In the genomic region with DNA sequence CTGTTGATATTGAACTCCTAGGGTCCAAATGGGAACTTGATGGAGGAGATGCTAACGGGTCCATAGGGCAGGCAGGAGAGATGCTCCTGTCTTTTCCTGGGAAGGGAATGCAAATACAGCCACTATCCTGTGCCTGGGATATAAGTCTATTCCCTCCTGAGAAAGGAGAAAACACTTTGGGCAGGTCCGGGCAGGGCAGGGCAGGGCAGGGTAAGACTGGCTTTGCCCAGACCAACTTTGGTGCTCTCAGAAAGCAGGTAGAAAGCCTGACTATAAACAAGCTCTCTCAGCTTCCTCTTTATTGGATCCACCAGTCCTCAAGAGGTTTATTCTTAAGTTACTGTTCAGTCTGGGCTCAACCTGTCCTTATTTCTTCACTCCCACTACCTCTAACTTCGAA, we compare ENCODE assay signal across 31 cellular contexts.
"Had no signal": no experiment of that assay in that cellular context is flagged by ENCODE, and none has a peak within 500 bp of the region (broad histone marks: within the 10 kb centered on the region; RNA-seq: fewer than 3 reads in every experiment).

No MANE protein-coding gene starts in this region.

- H3K4me1 ChIP-seq: parathyroid adenoma had no signal

- H3K27me3 Mint-ChIP-seq: activated naive CD4-positive, alpha-beta T cell treated with anti-CD3 and anti-CD28 coated beads, Interleukin-2, amount 50 U/mL, for 24 hours; central memory CD8-positive, alpha-beta T cell had no signal

- H3K4me1 Mint-ChIP-seq: activated CD4-positive, alpha-beta memory T cell treated with anti-CD3 and anti-CD28 coated beads, Interleukin-2, amount 10 ng/mL, durations not matched to agents 7 days and 5 days; activated CD4-positive, alpha-beta T cell treated with anti-CD3 and anti-CD28 coated beads, Interleukin-2, amount 10 ng/mL, durations not matched to agents 7 days and 5 days; activated naive CD4-positive, alpha-beta T cell treated with anti-CD3 and anti-CD28 coated beads, Interleukin-2, amount 50 U/mL, for 24 hours; central memory CD8-positive, alpha-beta T cell; natural killer cell had no signal

- H3K4me3 ChIP-seq: gastroesophageal sphincter, hepatocyte, neural progenitor cell, right atrium auricular region, smooth muscle cell, stomach, tibial nerve had no signal

- H3K36me3 Mint-ChIP-seq: activated naive CD4-positive, alpha-beta T cell treated with anti-CD3 and anti-CD28 coated beads, Interleukin-2, amount 50 U/mL, for 24 hours; natural killer cell; neural progenitor cell; stimulated activated memory B cell treated with anti-CD40 and anti-IgM and Interleukin-4, amounts not matched to agents 10 μg/mL and 1 μg/mL and 100 μg/mL, for 72 hours had no signal

- H2AFZ ChIP-seq: hepatocyte, neural progenitor cell, parathyroid adenoma had no signal

- H3K27me3 ChIP-seq: gastroesophageal sphincter, hepatocyte, neural progenitor cell, right atrium auricular region, stomach, tibial nerve had no signal

- H3K9me3 ChIP-seq: right atrium auricular region had no signal

- H3K36me3 ChIP-seq: gastroesophageal sphincter, neural progenitor cell, right atrium auricular region, stomach, tibial nerve had no signal

- H3K4me2 ChIP-seq: hepatocyte, neural progenitor cell, smooth muscle cell had no signal

- ATAC-seq: activated naive CD8-positive, alpha-beta T cell treated with anti-CD3 and anti-CD28 coated beads, Interleukin-2, amount 50 U/mL, for 24 hours; gastroesophageal sphincter; left colon; natural killer cell; stimulated activated memory B cell treated with anti-CD40 and anti-IgM and Interleukin-4, amounts not matched to agents 10 μg/mL and 1 μg/mL and 100 μg/mL, for 72 hours had no signal

- H3K27ac Mint-ChIP-seq: activated CD4-positive, alpha-beta memory T cell treated with anti-CD3 and anti-CD28 coated beads, Interleukin-2, amount 10 ng/mL, durations not matched to agents 7 days and 5 days; activated CD4-positive, alpha-beta T cell treated with anti-CD3 and anti-CD28 coated beads, Interleukin-2, amount 10 ng/mL, durations not matched to agents 7 days and 5 days; activated naive CD4-positive, alpha-beta T cell treated with anti-CD3 and anti-CD28 coated beads, Interleukin-2, amount 50 U/mL, for 24 hours; activated naive CD8-positive, alpha-beta T cell treated with anti-CD3 and anti-CD28 coated beads, Interleukin-2, amount 50 U/mL, for 24 hours; activated T-helper 2 cell treated with anti-CD3 and anti-CD28 coated beads, Interferon-gamma antibody, Interleukin-2, Interleukin-4, amounts not matched to agents 10 μg/mL and 5 μg/mL and 100 μg/mL, durations not matched to agents 14 hours and 24 hours and 36 hours; natural killer cell; neural progenitor cell; stimulated activated memory B cell treated with anti-CD40 and anti-IgM and Interleukin-4, amounts not matched to agents 10 μg/mL and 1 μg/mL and 100 μg/mL, for 72 hours; T-helper 1 cell treated with Interleukin-12 subunit alpha and Interleukin-12 subunit beta and Interleukin-4 antibody, amounts not matched to agents 30 μg/mL and 1 μg/mL, for 36 hours had no signal

- H3K79me2 ChIP-seq: hepatocyte, parathyroid adenoma had no signal

- H3K9ac ChIP-seq: neural progenitor cell, parathyroid adenoma had no signal

- H3K9me3 Mint-ChIP-seq: activated CD4-positive, alpha-beta memory T cell treated with anti-CD3 and anti-CD28 coated beads, Interleukin-2, amount 10 ng/mL, durations not matched to agents 7 days and 5 days; activated CD4-positive, alpha-beta T cell treated with anti-CD3 and anti-CD28 coated beads, Interleukin-2, amount 10 ng/mL, durations not matched to agents 7 days and 5 days; activated naive CD4-positive, alpha-beta T cell treated with anti-CD3 and anti-CD28 coated beads, Interleukin-2, amount 50 U/mL, for 24 hours; activated naive CD8-positive, alpha-beta T cell treated with anti-CD3 and anti-CD28 coated beads, Interleukin-2, amount 50 U/mL, for 24 hours; central memory CD8-positive, alpha-beta T cell; natural killer cell; neural progenitor cell; stimulated activated memory B cell treated with anti-CD40 and anti-IgM and Interleukin-4, amounts not matched to agents 10 μg/mL and 1 μg/mL and 100 μg/mL, for 72 hours had no signal

- DNase-seq: activated CD4-positive, alpha-beta memory T cell treated with anti-CD3 and anti-CD28 coated beads, Interleukin-2, amount 10 ng/mL, durations not matched to agents 7 days and 5 days; activated CD4-positive, alpha-beta T cell treated with anti-CD3 and anti-CD28 coated beads for 1 hour; activated CD4-positive, alpha-beta T cell treated with anti-CD3 and anti-CD28 coated beads, Interleukin-2, amount 10 ng/mL, durations not matched to agents 7 days and 5 days; activated naive CD8-positive, alpha-beta T cell treated with anti-CD3 and anti-CD28 coated beads, Interleukin-2, amount 50 U/mL, for 24 hours; activated T-cell treated with anti-CD3 and anti-CD28 coated beads, Interleukin-2, amount 50 U/mL, for 48 hours; amygdala; effector CD4-positive, alpha-beta T cell; kidney; natural killer cell; occipital lobe; stimulated activated CD4-positive, alpha-beta T cell treated with anti-CD3 and anti-CD28 coated beads, Interleukin-1b, Interleukin-23, amount 100 ng/mL, for 48 hours; stimulated activated CD4-positive, alpha-beta T cell treated with anti-CD3 and anti-CD28 coated beads, Interleukin-4, amount 100 ng/mL, for 4 hours; stimulated activated CD8-positive, alpha-beta memory T cell treated with anti-CD3 and anti-CD28 coated beads, Interleukin-4, amount 100 ng/mL, for 48 hours; stomach; T-helper 9 cell had no signal

- FAIRE-seq: kidney, urothelium cell line had no signal

- H3K4me3 Mint-ChIP-seq: activated CD4-positive, alpha-beta memory T cell treated with anti-CD3 and anti-CD28 coated beads, Interleukin-2, amount 10 ng/mL, durations not matched to agents 7 days and 5 days; activated CD4-positive, alpha-beta T cell treated with anti-CD3 and anti-CD28 coated beads, Interleukin-2, amount 10 ng/mL, durations not matched to agents 7 days and 5 days; activated naive CD4-positive, alpha-beta T cell treated with anti-CD3 and anti-CD28 coated beads, Interleukin-2, amount 50 U/mL, for 24 hours; activated naive CD8-positive, alpha-beta T cell treated with anti-CD3 and anti-CD28 coated beads, Interleukin-2, amount 50 U/mL, for 24 hours; central memory CD8-positive, alpha-beta T cell; dendritic cell treated with granulocyte-macrophage colony-stimulating factor and Interleukin-4, amounts not matched to agents 40 ng/mL and 50 ng/mL, for 4 days; natural killer cell; neural progenitor cell; stimulated activated memory B cell treated with anti-CD40 and anti-IgM and Interleukin-4, amounts not matched to agents 10 μg/mL and 1 μg/mL and 100 μg/mL, for 72 hours; T-helper 1 cell treated with Interleukin-12 subunit alpha and Interleukin-12 subunit beta and Interleukin-4 antibody, amounts not matched to agents 30 μg/mL and 1 μg/mL, for 36 hours had no signal

- H3K27ac ChIP-seq: epithelial cell of prostate, hepatocyte, neural progenitor cell, parathyroid adenoma, stomach had no signal
